In genomic region chr5:139513434-139513833, GRCh38 we compare ENCODE assay signal across 8 cellular contexts. TPM values are rescaled to one million over a fixed set of nuclear protein-coding genes. Genes with fewer than 3 reads are reported as not detected.
DNase-seq lines count a peak whose midpoint lies in the region; ATAC-seq and TF ChIP-seq lines count a peak whose summit lies in the region.
"Not testable (repeated sequence)": the region's sequence is repeated elsewhere in the genome, so short reads cannot be mapped to it uniquely, and the experiment has no call there.

No MANE protein-coding gene starts in this region.

- peak; percentile 61 to 71 for TF ChIP-seq CTCF in fibroblast of lung (conservative IDR thresholded peaks at IDR 0.05 in 1 of 2, IDR thresholded peaks at IDR 0.05 in 1 of 2; ENCODE audit: low read depth in 1 of 2, low read length in 2 of 2)

- not testable (repeated sequence) for H3K9me3 ChIP-seq in fibroblast of lung (ENCODE audit: control insufficient read depth, insufficient read depth, low read depth, low read length)

- peak overlapping the region in 6 of 10 donors; percentile 0 to 81 (median 63) for H3K27ac Mint-ChIP-seq in naive thymus-derived CD8-positive, alpha-beta T cell

- H3K9ac ChIP-seq in fibroblast of lung (ENCODE audit: insufficient read depth, low read length) = not testable (repeated sequence)

- H3K4me3 Mint-ChIP-seq in naive thymus-derived CD8-positive, alpha-beta T cell = peak overlapping the region in 1 of 10 donors; percentile 52

- peak; percentile 23 for DNase-seq in DMS153 (lab: John Stamatoyannopoulos, UW)
- peak; percentile 75 for DNase-seq in HCEC 1CT
- DNase-seq in NCI-H128 (lab: John Stamatoyannopoulos, UW; ENCODE audit: unreplicated experiment) = peak; percentile 20
- DNase-seq in activated effector memory CD4-positive, alpha-beta T cell treated with Interleukin-2 at 50 U/mL for 16 hours = peak; percentile 70
- DNase-seq in fibroblast of lung (ENCODE audit: low read depth in 2 of 2) = peak; percentile 65 to 76
- peak; percentile 62 to 91 (median 71) for DNase-seq in naive thymus-derived CD8-positive, alpha-beta T cell
- peak; percentile 80 for DNase-seq in stimulated activated CD8-positive, alpha-beta memory T cell treated with anti-CD3 and anti-CD28 coated beads, Interleukin-4, amount 100 ng/mL, for 48 hours

- not testable (repeated sequence) for H3K79me2 ChIP-seq in fibroblast of lung (ENCODE audit: control insufficient read depth, insufficient read depth, low read length)

- POLR2A ChIA-PET in naive thymus-derived CD8-positive, alpha-beta T cell (lab: Charles Lee) = interaction anchor here (1.1 to 5.0 kb wide), 4 partner anchors 32 to 109 kb away, joined by 3 to 50 read pairs (median 15); partner anchors contain the start of genes DNAJC18, SPATA24 and STING1

- H3K27me3 ChIP-seq in fibroblast of lung (ENCODE audit: control insufficient read depth, insufficient read depth, low read length) = not testable (repeated sequence)

- not testable (repeated sequence) for H3K36me3 ChIP-seq in fibroblast of lung (ENCODE audit: control insufficient read depth, insufficient read depth, low read length)

- not testable (repeated sequence) for H3K4me3 ChIP-seq in fibroblast of lung (replicated peaks in 1 of 4; ENCODE audit: control extremely low read depth in 1 of 4, insufficient read depth in 1 of 4, low read depth in 3 of 4, low read length in 4 of 4)

- peak; percentile 91 for ATAC-seq in SK-N-SH treated with all-trans-retinoic acid at 6 μM for 48 hours
- peak; percentile 64 to 65 for ATAC-seq in naive thymus-derived CD8-positive, alpha-beta T cell

- H3K4me1 ChIP-seq in fibroblast of lung (ENCODE audit: control insufficient read depth, extremely low read depth, insufficient read depth, low read length) = not testable (repeated sequence)

- not testable (repeated sequence) for H3K27ac ChIP-seq in fibroblast of lung (ENCODE audit: insufficient read depth, low read length)

- not testable (repeated sequence) for H3K9me3 Mint-ChIP-seq in naive thymus-derived CD8-positive, alpha-beta T cell

- peaks cover 26 to 55% (median 46%) of the 10 kb centered on the region in 4 donors for H3K4me1 Mint-ChIP-seq in naive thymus-derived CD8-positive, alpha-beta T cell

- H4K20me1 ChIP-seq in fibroblast of lung (ENCODE audit: control insufficient read depth, extremely low read depth, insufficient read depth, low read length) = not testable (repeated sequence)

- H3K36me3 Mint-ChIP-seq in naive thymus-derived CD8-positive, alpha-beta T cell = not testable (repeated sequence)

- H3K27me3 Mint-ChIP-seq in naive thymus-derived CD8-positive, alpha-beta T cell = not testable (repeated sequence)

- H3K4me2 ChIP-seq in fibroblast of lung (ENCODE audit: extremely low read depth, insufficient read depth, low read length) = not testable (repeated sequence)

- H2AFZ ChIP-seq in fibroblast of lung (ENCODE audit: low read length) = not testable (repeated sequence)

RNA-seq across cellular contexts. Expression of gene STING1, which starts 30.9 kb away (rescaled TPM):
- 35.7 and 70.2 TPM in 2 replicates for total RNA-seq in fibroblast of lung
- polyA plus RNA-seq in fibroblast of lung = 70.9 and 78.4 TPM in 2 replicates
- polyA plus RNA-seq in fibroblast of lung (2012) = 83.7 and 94.0 TPM in 2 replicates
- polyA minus RNA-seq in fibroblast of lung (ENCODE audit: low replicate concordance) = 126 and 151 TPM in 2 replicates
- 10 to 100 TPM; 65.3 to 68.1 TPM for total RNA-seq in naive thymus-derived CD8-positive, alpha-beta T cell
- 10 to 100 TPM; 40.6 to 87.3 (median 45.1) TPM for polyA plus RNA-seq in naive thymus-derived CD8-positive, alpha-beta T cell

RNA-seq across cellular contexts. Expression of gene SMIM33, which starts 42.6 kb away (rescaled TPM):
- total RNA-seq in fibroblast of lung = not detected in 2 replicates
- not detected in 2 replicates for polyA plus RNA-seq in fibroblast of lung
- polyA plus RNA-seq in fibroblast of lung (2012) = not detected in 2 replicates
- polyA minus RNA-seq in fibroblast of lung (ENCODE audit: low replicate concordance) = not detected in 2 replicates
- total RNA-seq in naive thymus-derived CD8-positive, alpha-beta T cell = under 1 TPM in 1 of 2 experiments, not detected in 1; 0.13 TPM
- polyA plus RNA-seq in naive thymus-derived CD8-positive, alpha-beta T cell = under 1 TPM; 0.17 to 0.43 (median 0.30) TPM

RNA-seq across cellular contexts. Expression of gene UBE2D2, which starts 47.7 kb away (rescaled TPM):
- 49.1 and 62.9 TPM in 2 replicates for total RNA-seq in fibroblast of lung
- 52.9 and 56.5 TPM in 2 replicates for polyA plus RNA-seq in fibroblast of lung
- 149 and 167 TPM in 2 replicates for polyA plus RNA-seq in fibroblast of lung (2012)
- 7.2 and 10.6 TPM in 2 replicates for polyA minus RNA-seq in fibroblast of lung (ENCODE audit: low replicate concordance)
- total RNA-seq in naive thymus-derived CD8-positive, alpha-beta T cell = 100 to 1,000 TPM; 223 to 236 TPM
- 100 to 1,000 TPM; 356 to 403 (median 359) TPM for polyA plus RNA-seq in naive thymus-derived CD8-positive, alpha-beta T cell

RNA-seq across cellular contexts. Expression of gene ECSCR, which starts 50.9 kb away (rescaled TPM):
- total RNA-seq in fibroblast of lung = not detected in 2 replicates
- 0.18 and 0.24 TPM in 2 replicates for polyA plus RNA-seq in fibroblast of lung
- polyA plus RNA-seq in fibroblast of lung (2012) = 0.13 TPM in 1 of 2 replicates, not detected in the other
- not detected in 2 replicates for polyA minus RNA-seq in fibroblast of lung (ENCODE audit: low replicate concordance)
- total RNA-seq in naive thymus-derived CD8-positive, alpha-beta T cell = not detected
- under 1 TPM in 1 of 3 donors, not detected in 2; 0.36 TPM for polyA plus RNA-seq in naive thymus-derived CD8-positive, alpha-beta T cell

Comparison
In these comparisons a context has a peak if more than half of its experiments do, and no peak if none do; other contexts are left out.
1. DNase-seq: peak in every context shown above with its lines; median percentile 80 in stimulated activated CD8-positive, alpha-beta memory T cell treated with anti-CD3 and anti-CD28 coated beads, Interleukin-4, amount 100 ng/mL, for 48 hours; 75 in HCEC 1CT; 71 in naive thymus-derived CD8-positive, alpha-beta T cell; 70 in fibroblast of lung; 70 in activated effector memory CD4-positive, alpha-beta T cell treated with Interleukin-2 at 50 U/mL for 16 hours; 23 in DMS153; 20 in NCI-H128.